1 cellular context compared by ENCODE assay signal in the genomic region with DNA sequence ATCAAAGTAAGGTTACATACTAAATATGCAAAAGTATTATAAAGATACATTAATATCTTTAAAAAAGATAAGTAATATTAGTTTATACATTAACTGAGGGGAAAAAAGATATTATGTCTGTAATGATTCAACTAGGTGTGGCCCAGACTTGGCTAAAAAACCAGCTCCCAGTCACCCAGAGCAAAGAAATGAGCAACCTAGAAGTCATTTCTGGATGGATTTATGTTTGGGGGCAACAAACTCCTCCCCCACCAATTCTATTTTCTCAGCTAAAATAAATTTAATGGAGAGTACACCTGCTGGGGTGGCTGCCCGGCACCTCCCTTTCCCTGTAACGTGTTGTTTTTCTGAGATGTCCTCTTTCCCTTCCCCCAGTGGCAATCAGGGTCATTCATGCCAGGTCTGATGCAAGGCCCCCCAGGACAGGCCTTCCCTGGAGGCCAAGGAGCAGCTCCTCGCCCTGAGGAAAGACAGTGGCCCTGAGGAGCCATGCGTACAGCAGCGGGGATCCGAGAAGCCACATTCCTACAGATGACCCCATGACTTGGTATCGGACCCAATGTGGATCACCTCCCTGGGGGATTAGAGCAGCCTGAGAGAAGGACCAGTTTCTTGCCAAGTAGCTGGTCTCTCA.
A peak's percentile ranks its signal among the peaks of the same experiment; 100 is the strongest.
TF ChIP-seq lines count a peak whose summit lies in the region.

No MANE protein-coding gene starts in this region.

TF ChIP-seq in K562, 482 proteins besides CTCF, POLR2A, EP300 and RAD21:
- TF ChIP-seq, protein P1, sequence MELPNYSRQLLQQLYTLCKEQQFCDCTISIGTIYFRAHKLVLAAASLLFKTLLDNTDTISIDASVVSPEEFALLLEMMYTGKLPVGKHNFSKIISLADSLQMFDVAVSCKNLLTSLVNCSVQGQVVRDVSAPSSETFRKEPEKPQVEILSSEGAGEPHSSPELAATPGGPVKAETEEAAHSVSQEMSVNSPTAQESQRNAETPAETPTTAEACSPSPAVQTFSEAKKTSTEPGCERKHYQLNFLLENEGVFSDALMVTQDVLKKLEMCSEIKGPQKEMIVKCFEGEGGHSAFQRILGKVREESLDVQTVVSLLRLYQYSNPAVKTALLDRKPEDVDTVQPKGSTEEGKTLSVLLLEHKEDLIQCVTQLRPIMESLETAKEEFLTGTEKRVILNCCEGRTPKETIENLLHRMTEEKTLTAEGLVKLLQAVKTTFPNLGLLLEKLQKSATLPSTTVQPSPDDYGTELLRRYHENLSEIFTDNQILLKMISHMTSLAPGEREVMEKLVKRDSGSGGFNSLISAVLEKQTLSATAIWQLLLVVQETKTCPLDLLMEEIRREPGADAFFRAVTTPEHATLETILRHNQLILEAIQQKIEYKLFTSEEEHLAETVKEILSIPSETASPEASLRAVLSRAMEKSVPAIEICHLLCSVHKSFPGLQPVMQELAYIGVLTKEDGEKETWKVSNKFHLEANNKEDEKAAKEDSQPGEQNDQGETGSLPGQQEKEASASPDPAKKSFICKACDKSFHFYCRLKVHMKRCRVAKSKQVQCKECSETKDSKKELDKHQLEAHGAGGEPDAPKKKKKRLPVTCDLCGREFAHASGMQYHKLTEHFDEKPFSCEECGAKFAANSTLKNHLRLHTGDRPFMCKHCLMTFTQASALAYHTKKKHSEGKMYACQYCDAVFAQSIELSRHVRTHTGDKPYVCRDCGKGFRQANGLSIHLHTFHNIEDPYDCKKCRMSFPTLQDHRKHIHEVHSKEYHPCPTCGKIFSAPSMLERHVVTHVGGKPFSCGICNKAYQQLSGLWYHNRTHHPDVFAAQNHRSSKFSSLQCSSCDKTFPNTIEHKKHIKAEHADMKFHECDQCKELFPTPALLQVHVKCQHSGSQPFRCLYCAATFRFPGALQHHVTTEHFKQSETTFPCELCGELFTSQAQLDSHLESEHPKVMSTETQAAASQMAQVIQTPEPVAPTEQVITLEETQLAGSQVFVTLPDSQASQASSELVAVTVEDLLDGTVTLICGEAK (IDR thresholded peaks at IDR 0.05) = peak; percentile 0; the same call in 1 of the 2 replicates
- TF ChIP-seq, protein P1 (CRISPR knock-in tag; IDR thresholded peaks at IDR 0.05) = no peak
- TF ChIP-seq DIDO1 (tag; IDR thresholded peaks at IDR 0.05; ENCODE audit: low read depth) = no peak
